ENCODE assay signal across 26 cellular contexts in the genomic region with DNA sequence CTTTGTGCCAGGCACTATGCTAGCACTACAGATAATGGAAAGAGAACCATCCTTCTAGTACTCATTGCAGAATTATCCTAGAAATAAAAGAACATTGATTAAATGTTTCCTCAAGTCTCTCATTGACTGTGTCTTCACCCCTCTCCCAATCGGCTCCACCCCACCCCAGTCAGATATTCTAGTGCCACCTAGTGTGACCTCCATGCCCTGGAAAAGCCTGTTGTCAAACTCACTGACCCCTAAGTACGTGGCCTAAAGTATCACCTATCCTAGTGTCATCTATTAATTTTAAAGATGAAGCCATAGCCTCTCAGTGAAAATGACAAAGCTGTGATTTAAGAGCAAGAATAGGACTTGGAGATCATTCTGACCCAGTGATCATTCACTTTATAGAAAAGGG. TPM values are rescaled to one million over a fixed set of nuclear protein-coding genes. Genes with fewer than 3 reads are reported as not detected.
DNase-seq lines count a peak whose midpoint lies in the region; ATAC-seq and TF ChIP-seq lines count a peak whose summit lies in the region.
"Had no signal": no experiment of that assay in that cellular context is flagged by ENCODE, and none has a peak within 500 bp of the region (broad histone marks: within the 10 kb centered on the region; RNA-seq: fewer than 3 reads in every experiment).

No MANE protein-coding gene starts in this region.

- H3K4me3 ChIP-seq in H7 (ENCODE audit: insufficient read depth, low read depth, low read length) (no peak overlapping the region), OCI-LY7 (ENCODE audit: low read depth, low read length, poor library complexity, severe bottlenecking) (no peak overlapping the region), right lobe of liver (no peak overlapping the region)
- H3K4me3 ChIP-seq: BLaER1 treated with 17β-estradiol and CSF1 and Interleukin-3, amounts not matched to agents 10 nM and 100 nM; K562; PC-9 had no signal

- H3K36me3 ChIP-seq in H7 (replicated peaks; ENCODE audit: control insufficient read depth, insufficient read depth, low read length) (no peaks in the 10 kb centered on the region), OCI-LY7 (ENCODE audit: insufficient read depth, low read length) (no peaks in the 10 kb centered on the region), right lobe of liver (no peaks in the 10 kb centered on the region)
- H3K36me3 ChIP-seq: BLaER1 treated with 17β-estradiol and CSF1 and Interleukin-3, amounts not matched to agents 10 nM and 100 nM had no signal

- no peak for TF ChIP-seq POLR2A in right lobe of liver (IDR thresholded peaks at IDR 0.05)

- CTCF ChIA-PET in OCI-LY7 (lab: Charles Lee; ENCODE audit: unreplicated experiment) = no interaction called here

- POLR2A ChIA-PET in OCI-LY7 (lab: Charles Lee) = no interaction called here

- no peak for DNase-seq in GM10266 (ENCODE audit: extremely low spot score)
- peak; percentile 30 for DNase-seq in H7
- DNase-seq in OCI-LY7 (ENCODE audit: low spot score) = no peak
- DNase-seq in right lobe of liver = no peak
- no peak for DNase-seq in mesenteric fat pad (ENCODE audit: low spot score)
- DNase-seq in iPS-NIHi7 (ENCODE audit: extremely low spot score) = no peak
- DNase-seq in activated naive CD4-positive, alpha-beta T cell treated with Interleukin-2 at 50 U/mL for 16 hours = no peak
- DNase-seq: CD4-positive, alpha-beta T cell; GOT3; Kasumi-1; NCI-H1092 treated with DMSO at 0.1 percent for 48 hours; NCI-H1436; NCI-H187 treated with DMSO at 0.1 percent for 48 hours; NCI-H2107; NCI-H524; NCI-H748 treated with DMSO at 0.1 percent for 48 hours; PC-9; Right ventricle myocardium superior; T-cell had no signal

- H3K27ac ChIP-seq in OCI-LY7 (ENCODE audit: low read depth, low read length, poor library complexity, severe bottlenecking) (no peak overlapping the region), right lobe of liver (no peak overlapping the region)
- H3K27ac ChIP-seq: BLaER1 treated with 17β-estradiol and CSF1 and Interleukin-3, amounts not matched to agents 10 nM and 100 nM; PC-9 had no signal

- 12% methylated on average over 2 of the region's 2 CpGs for WGBS in right lobe of liver (ENCODE audit: insufficient coverage, low coverage, low lambda C conversion rate, missing lambda C conversion rate)

- no TSS peak for BruUV-seq in OCI-LY7 (replicated peaks; lab: Mats Ljungman, UMichigan)

- no peaks in the 10 kb centered on the region for H3K9me2 ChIP-seq in OCI-LY7 (ENCODE audit: insufficient read depth, low read length)

- no peaks in the 10 kb centered on the region for H3K4me1 ChIP-seq in OCI-LY7 (ENCODE audit: insufficient read depth, low read length, poor library complexity, severe bottlenecking)
- H3K4me1 ChIP-seq in right lobe of liver = no peaks in the 10 kb centered on the region
- H3K4me1 ChIP-seq: BLaER1 treated with 17β-estradiol and CSF1 and Interleukin-3, amounts not matched to agents 10 nM and 100 nM had no signal

- TF ChIP-seq CTCF in GM10266 (IDR thresholded peaks at IDR 0.05; ENCODE audit: control insufficient read depth, insufficient read depth, low read depth, missing control alignments) (peak; percentile 16), OCI-LY7 (conservative IDR thresholded peaks at IDR 0.05; ENCODE audit: low read length) (peak; percentile 38; the same call in 1 of the 2 replicates), right lobe of liver (IDR thresholded peaks at IDR 0.05) (peak in 3 of 4 donors; percentile 21 to 40 (median 30))

- H3K27me3 ChIP-seq in H7 (ENCODE audit: control insufficient read depth, insufficient read depth, low read length) (no peaks in the 10 kb centered on the region), right lobe of liver (no peaks in the 10 kb centered on the region)
- H3K27me3 ChIP-seq: BLaER1 treated with 17β-estradiol and CSF1 and Interleukin-3, amounts not matched to agents 10 nM and 100 nM had no signal

- H3K79me2 ChIP-seq in OCI-LY7 (ENCODE audit: insufficient read depth, low read depth, low read length) = no peaks in the 10 kb centered on the region

- H3K9me3 ChIP-seq in OCI-LY7 (ENCODE audit: low read length) (no peaks in the 10 kb centered on the region), right lobe of liver (no peaks in the 10 kb centered on the region)
- H3K9me3 ChIP-seq: BLaER1 treated with 17β-estradiol and CSF1 and Interleukin-3, amounts not matched to agents 10 nM and 100 nM had no signal

- no peak overlapping the region for H2AFZ ChIP-seq in OCI-LY7 (ENCODE audit: low read length)
- H2AFZ ChIP-seq: PC-9 had no signal

- H3K4me2 ChIP-seq in OCI-LY7 (ENCODE audit: low read length) = no peak overlapping the region
- H3K4me2 ChIP-seq: BLaER1 treated with 17β-estradiol and CSF1 and Interleukin-3, amounts not matched to agents 10 nM and 100 nM; PC-9 had no signal

- H4K20me1 ChIP-seq in OCI-LY7 (ENCODE audit: insufficient read depth, low read length) = no peaks in the 10 kb centered on the region
- H4K20me1 ChIP-seq: BLaER1 treated with 17β-estradiol and CSF1 and Interleukin-3, amounts not matched to agents 10 nM and 100 nM had no signal

- peak; percentile 71 to 87 (median 80) for ATAC-seq in right lobe of liver
- no peak for ATAC-seq in GM18861 (IDR thresholded peaks at IDR 0.05; ENCODE audit: unreplicated experiment)
- ATAC-seq: K562, T-cell had no signal

- intact Hi-C loops in OCI-LY7 (cut with micrococcal nuclease; ENCODE audit: unreplicated experiment) (no loop called here), right lobe of liver (cut with DNase I) (no loop called here)

RNA-seq across cellular contexts. Expression of gene LGI1, which starts 26.3 kb away (rescaled TPM):
- 0.07 TPM in 2 replicates for total RNA-seq in H7 (2014; rRNA removed; shearing (Covaris generic))
- 0.41 TPM in 1 of 2 replicates, not detected in the other for total RNA-seq in OCI-LY7 (2014; rRNA removed; shearing (Covaris generic))
- total RNA-seq in OCI-LY7 (2022) (not detected in 2 replicates), right lobe of liver (1 to 10 TPM in 1 of 6 experiments, under 1 TPM in 4, not detected in 1; 0.22 to 2.3 (median 0.86) TPM), mesenteric fat pad (not detected)
- total RNA-seq: A172; CD4-positive, alpha-beta T cell; HT-29; K562; M059J; PC-9; SK-MEL-5; T-cell had no signal
